8 cellular contexts compared by ENCODE assay signal in genomic region chr6:14074723-14075503, GRCh38. TPM values are rescaled to one million over a fixed set of nuclear protein-coding genes. Genes with fewer than 3 reads are reported as not detected.
A peak's percentile ranks its signal among the peaks of the same experiment; 100 is the strongest.
DNase-seq lines count a peak whose midpoint lies in the region; ATAC-seq and TF ChIP-seq lines count a peak whose summit lies in the region.

No MANE protein-coding gene starts in this region.

- no peak for TF ChIP-seq CTCF in Calu3 (IDR thresholded peaks at IDR 0.05; ENCODE audit: unreplicated experiment)
- TF ChIP-seq CTCF in right atrium auricular region (IDR thresholded peaks at IDR 0.05): no peak
- TF ChIP-seq CTCF in smooth muscle cell (IDR thresholded peaks at IDR 0.05; ENCODE audit: borderline replicate concordance, insufficient read depth, poor library complexity, severe bottlenecking): no peak

- H3K9me3 Mint-ChIP-seq in Calu3 (ENCODE audit: low read depth, unreplicated experiment): no peaks in the 10 kb centered on the region
- no peaks in the 10 kb centered on the region for H3K9me3 Mint-ChIP-seq in activated T-helper 1 cell treated with anti-CD3 and anti-CD28 coated beads, Interleukin-12 subunit alpha, Interleukin-12 subunit beta, Interleukin-2, Interleukin-4 antibody, amounts not matched to agents 30 ng/mL and 10 ng/mL and 1 ng/mL, durations not matched to agents 14 hours and 24 hours and 36 hours

- peak overlapping the region; percentile 63 for H3K4me3 Mint-ChIP-seq in Calu3 (ENCODE audit: low read depth, unreplicated experiment)
- H3K4me3 Mint-ChIP-seq in activated T-helper 1 cell treated with anti-CD3 and anti-CD28 coated beads, Interleukin-12 subunit alpha, Interleukin-12 subunit beta, Interleukin-2, Interleukin-4 antibody, amounts not matched to agents 30 ng/mL and 10 ng/mL and 1 ng/mL, durations not matched to agents 14 hours and 24 hours and 36 hours: peak overlapping the region; percentile 84

- H3F3A ChIP-seq in smooth muscle cell (ENCODE audit: low read depth): peaks cover 5% of the 10 kb centered on the region

- ATAC-seq in GM19467 (IDR thresholded peaks at IDR 0.05; ENCODE audit: unreplicated experiment): peak; percentile 57

- no peaks in the 10 kb centered on the region for H3K27me3 ChIP-seq in HUES48 (ENCODE audit: control insufficient read depth, insufficient read depth, low read length)
- no peaks in the 10 kb centered on the region for H3K27me3 ChIP-seq in right atrium auricular region
- no peaks in the 10 kb centered on the region for H3K27me3 ChIP-seq in smooth muscle cell (ENCODE audit: low read depth)

- H3K4me3 ChIP-seq in HUES48 (ENCODE audit: low read depth, low read length) (0 out of 2 replicates have a peak overlapping the region, but pooled peaks have one; percentile 2), right atrium auricular region (peak overlapping the region; percentile 24 to 40), smooth muscle cell (peak overlapping the region; percentile 47)

- no peaks in the 10 kb centered on the region for H3K36me3 ChIP-seq in HUES48 (ENCODE audit: control insufficient read depth, insufficient read depth, low read length)
- H3K36me3 ChIP-seq in right atrium auricular region: no peaks in the 10 kb centered on the region
- no peaks in the 10 kb centered on the region for H3K36me3 ChIP-seq in smooth muscle cell (ENCODE audit: low read depth)

- H3K27ac Mint-ChIP-seq in Calu3 (ENCODE audit: unreplicated experiment): no peak overlapping the region
- peak overlapping the region; percentile 94 for H3K27ac Mint-ChIP-seq in activated T-helper 1 cell treated with anti-CD3 and anti-CD28 coated beads, Interleukin-12 subunit alpha, Interleukin-12 subunit beta, Interleukin-2, Interleukin-4 antibody, amounts not matched to agents 30 ng/mL and 10 ng/mL and 1 ng/mL, durations not matched to agents 14 hours and 24 hours and 36 hours

- no peaks in the 10 kb centered on the region for H3K27me3 Mint-ChIP-seq in Calu3 (ENCODE audit: unreplicated experiment)
- no peaks in the 10 kb centered on the region for H3K27me3 Mint-ChIP-seq in activated T-helper 1 cell treated with anti-CD3 and anti-CD28 coated beads, Interleukin-12 subunit alpha, Interleukin-12 subunit beta, Interleukin-2, Interleukin-4 antibody, amounts not matched to agents 30 ng/mL and 10 ng/mL and 1 ng/mL, durations not matched to agents 14 hours and 24 hours and 36 hours (ENCODE audit: insufficient read depth)

- BruUV-seq in Calu3 (replicated peaks; lab: Mats Ljungman, UMichigan): no TSS peak

- H3K4me2 ChIP-seq in smooth muscle cell: peak overlapping the region; percentile 82

- no peak overlapping the region for H3K9ac ChIP-seq in HUES48 (ENCODE audit: low read depth, low read length)
- peak overlapping the region; percentile 43 for H3K9ac ChIP-seq in smooth muscle cell (ENCODE audit: low read depth)

- DNase-seq in Calu3 (no peak), right atrium auricular region (ENCODE audit: low spot score) (no peak), smooth muscle cell (lab: John Stamatoyannopoulos, UW; ENCODE audit: unreplicated experiment) (no peak), NCI-H1048 (lab: John Stamatoyannopoulos, UW) (no peak)
- DNase-seq in activated T-helper 1 cell treated with anti-CD3 and anti-CD28 coated beads, Interleukin-12 subunit alpha, Interleukin-12 subunit beta, Interleukin-2, Interleukin-4 antibody, amounts not matched to agents 30 ng/mL and 10 ng/mL and 1 ng/mL, durations not matched to agents 14 hours and 24 hours and 36 hours (ENCODE audit: low spot score): peak; percentile 25
- DNase-seq in stimulated activated CD4-positive, alpha-beta T cell treated with anti-CD3 and anti-CD28 coated beads, Interleukin-15, amount 100 ng/mL, for 24 hours: no peak

- no peaks in the 10 kb centered on the region for H4K20me1 ChIP-seq in smooth muscle cell (ENCODE audit: low read depth)

- no peaks in the 10 kb centered on the region for H3K36me3 Mint-ChIP-seq in Calu3 (ENCODE audit: insufficient read depth, unreplicated experiment)
- peaks cover 3% of the 10 kb centered on the region for H3K36me3 Mint-ChIP-seq in activated T-helper 1 cell treated with anti-CD3 and anti-CD28 coated beads, Interleukin-12 subunit alpha, Interleukin-12 subunit beta, Interleukin-2, Interleukin-4 antibody, amounts not matched to agents 30 ng/mL and 10 ng/mL and 1 ng/mL, durations not matched to agents 14 hours and 24 hours and 36 hours (ENCODE audit: low read depth)

- 27% methylated on average over 10 of the region's 10 CpGs for WGBS in smooth muscle cell (ENCODE audit: low lambda C conversion rate)

- no peaks in the 10 kb centered on the region for H3K79me2 ChIP-seq in smooth muscle cell (ENCODE audit: low read depth)

- no peak overlapping the region for H3K27ac ChIP-seq in HUES48 (ENCODE audit: low read depth, low read length)
- peak overlapping the region; percentile 59 to 65 for H3K27ac ChIP-seq in right atrium auricular region
- peak overlapping the region; percentile 56 for H3K27ac ChIP-seq in smooth muscle cell (ENCODE audit: low read depth)

- H3K4me1 ChIP-seq in HUES48 (ENCODE audit: control insufficient read depth, insufficient read depth, low read length): peaks cover 4% of the 10 kb centered on the region; the same call in 1 of the 2 replicates
- H3K4me1 ChIP-seq in right atrium auricular region: no peaks in the 10 kb centered on the region
- peaks cover 12% of the 10 kb centered on the region for H3K4me1 ChIP-seq in smooth muscle cell (ENCODE audit: low read depth)

- H3K9me3 ChIP-seq in HUES48 (ENCODE audit: control insufficient read depth, insufficient read depth, low read length) (no peaks in the 10 kb centered on the region), right atrium auricular region (no peaks in the 10 kb centered on the region), smooth muscle cell (replicated peaks; ENCODE audit: low read depth) (no peaks in the 10 kb centered on the region)

- intact Hi-C loops in Calu3 (cut with micrococcal nuclease; ENCODE audit: unreplicated experiment): no loop called here
- intact Hi-C loops in activated T-helper 1 cell treated with anti-CD3 and anti-CD28 coated beads, Interleukin-12 subunit alpha, Interleukin-12 subunit beta, Interleukin-2, Interleukin-4 antibody, amounts not matched to agents 30 ng/mL and 10 ng/mL and 1 ng/mL, durations not matched to agents 14 hours and 24 hours and 36 hours (cut with micrococcal nuclease): loop anchor here (1.0 to 5.0 kb wide), 5 partner anchors 14 to 1172 kb away; partner anchors contain the start of genes JARID2 and SIRT5

- no peaks in the 10 kb centered on the region for H3K4me1 Mint-ChIP-seq in Calu3 (ENCODE audit: low read depth, unreplicated experiment)
- H3K4me1 Mint-ChIP-seq in activated T-helper 1 cell treated with anti-CD3 and anti-CD28 coated beads, Interleukin-12 subunit alpha, Interleukin-12 subunit beta, Interleukin-2, Interleukin-4 antibody, amounts not matched to agents 30 ng/mL and 10 ng/mL and 1 ng/mL, durations not matched to agents 14 hours and 24 hours and 36 hours (ENCODE audit: low read depth): peaks cover 66% of the 10 kb centered on the region

- CTCF ChIA-PET in Calu3 (lab: Charles Lee): no interaction called here

- H2AFZ ChIP-seq in smooth muscle cell (ENCODE audit: low read depth): peak overlapping the region; percentile 85

RNA-seq across cellular contexts. Expression of gene CD83, which starts 42.7 kb away (rescaled TPM):
- total RNA-seq in Calu3 (2022): 5.1 and 6.5 TPM in 2 replicates
- total RNA-seq in activated T-helper 1 cell treated with anti-CD3 and anti-CD28 coated beads, Interleukin-12 subunit alpha, Interleukin-12 subunit beta, Interleukin-2, Interleukin-4 antibody, amounts not matched to agents 30 ng/mL and 10 ng/mL and 1 ng/mL, durations not matched to agents 14 hours and 24 hours and 36 hours: 101 and 107 TPM in 2 replicates
- 1 to 10 TPM; 1.7 to 2.1 TPM for total RNA-seq in right atrium auricular region
- 3.1 and 4.0 TPM in 2 replicates for total RNA-seq in smooth muscle cell
- 1.9 and 2.3 TPM in 2 replicates for polyA plus RNA-seq in smooth muscle cell

Comparison
In these comparisons a context has a peak if more than half of its experiments do, and no peak if none do; other contexts are left out.
1. RNA of gene CD83, which starts 42.7 kb away (total RNA-seq): 101 to 107 TPM in activated T-helper 1 cell treated with anti-CD3 and anti-CD28 coated beads, Interleukin-12 subunit alpha, Interleukin-12 subunit beta, Interleukin-2, Interleukin-4 antibody, amounts not matched to agents 30 ng/mL and 10 ng/mL and 1 ng/mL, durations not matched to agents 14 hours and 24 hours and 36 hours; 5.1 to 6.5 TPM in Calu3, 3.1 to 4.0 TPM in smooth muscle cell and 1.7 to 2.1 TPM in right atrium auricular region; every median in the first group is over 10 times any median in the second.
2. Peak in every context shown above with its lines, with median percentiles within 50 percentile points of each other: H3K4me3 ChIP-seq.